In genomic region chr6:16759181-16759645, GRCh38 we compare ENCODE assay signal across 1 cellular context.
TF ChIP-seq lines count a peak whose summit lies in the region.

No MANE protein-coding gene starts in this region.

TF ChIP-seq in SK-N-SH treated with all-trans-retinoic acid at 6 μM for 48 hours, 23 proteins besides CTCF, POLR2A, EP300 and RAD21 (continued from another document):
- no peak for TF ChIP-seq ZNF565 (CRISPR knock-in tag; conservative IDR thresholded peaks at IDR 0.05; ENCODE audit: low read depth)
- no peak for TF ChIP-seq CSRNP3 (CRISPR knock-in tag; IDR thresholded peaks at IDR 0.05)
- no peak for TF ChIP-seq ZNF8 (CRISPR knock-in tag; IDR thresholded peaks at IDR 0.05)
